32 cellular contexts compared by ENCODE assay signal in genomic region chr14:23428686-23429495, GRCh38. TPM values are rescaled to one million over a fixed set of nuclear protein-coding genes. Genes with fewer than 3 reads are reported as not detected.
"Had no signal": no experiment of that assay in that cellular context is flagged by ENCODE, and none has a peak within 500 bp of the region (broad histone marks: within the 10 kb centered on the region; RNA-seq: fewer than 3 reads in every experiment).

No MANE protein-coding gene starts in this region.

- H3K27me3 ChIP-seq: adrenal gland, body of pancreas, cardiac muscle cell, pancreas, testis, transverse colon, uterus had no signal

- H3K9me3 Mint-ChIP-seq: activated B cell treated with CpG ODN at 0.5 μM for 24 hours; activated CD8-positive, alpha-beta T cell treated with anti-CD3 and anti-CD28 coated beads for 36 hours; activated T-helper 2 cell treated with anti-CD3 and anti-CD28 coated beads, Interferon-gamma antibody, Interleukin-2, Interleukin-4, amounts not matched to agents 10 μg/mL and 5 μg/mL and 100 μg/mL, durations not matched to agents 14 hours and 24 hours and 36 hours; T-cell; T-helper 2 cell treated with Interferon-gamma antibody and Interleukin-4, amounts not matched to agents 5 μg/mL and 100 μg/mL, for 36 hours had no signal

- H3K27ac ChIP-seq: body of pancreas, cardiac muscle cell, pancreas, psoas muscle, testis, transverse colon, uterus had no signal

- H3K4me3 ChIP-seq: adrenal gland, body of pancreas, cardiac muscle cell, lung, pancreas, testis, transverse colon, uterus had no signal

- H3K36me3 Mint-ChIP-seq: activated naive CD8-positive, alpha-beta T cell; T-cell had no signal

- DNase-seq: activated B cell treated with CpG ODN at 0.5 μM for 24 hours; activated CD4-positive, alpha-beta T cell treated with anti-CD3 and anti-CD28 coated beads, Interleukin-2, amount 50 U/mL, for 1 hour; activated CD8-positive, alpha-beta T cell treated with anti-CD3 and anti-CD28 coated beads for 36 hours; activated naive CD4-positive, alpha-beta T cell treated with Interleukin-2 at 50 U/mL for 16 hours; activated T-cell treated with anti-CD3 and anti-CD28 coated beads, Interleukin-2, amount 50 U/mL, for 48 hours; adrenal gland; body of pancreas; cortex of kidney; nucleus accumbens; psoas muscle; stimulated activated CD4-positive, alpha-beta T cell treated with anti-CD3 and anti-CD28 coated beads, Interleukin-2, amount 100 ng/mL, for 48 hours; stimulated activated naive CD4-positive, alpha-beta T cell treated with Interleukin-2 at 50 U/mL for 16 hours; T-cell; testis; transverse colon had no signal

- H3K9me3 ChIP-seq: adrenal gland, body of pancreas, pancreas, psoas muscle, testis, transverse colon, uterus had no signal

- H3K4me3 Mint-ChIP-seq: activated B cell treated with CpG ODN at 0.5 μM for 24 hours; activated CD8-positive, alpha-beta T cell treated with anti-CD3 and anti-CD28 coated beads for 36 hours; activated naive CD8-positive, alpha-beta T cell; T-cell; T-helper 2 cell treated with Interferon-gamma antibody and Interleukin-4, amounts not matched to agents 5 μg/mL and 100 μg/mL, for 36 hours had no signal

- H3K4me1 ChIP-seq: adrenal gland, body of pancreas, pancreas, testis, transverse colon, uterus had no signal

- FAIRE-seq: endothelial cell of umbilical vein, pancreas had no signal

- ATAC-seq: activated CD8-positive, alpha-beta T cell treated with anti-CD3 and anti-CD28 coated beads for 36 hours; body of pancreas; left lobe of liver; pancreas; psoas muscle; T-cell had no signal

- H3K36me3 ChIP-seq: adrenal gland, cardiac muscle cell, pancreas, transverse colon, uterus had no signal

- H3K4me1 Mint-ChIP-seq: activated B cell treated with CpG ODN at 0.5 μM for 24 hours, T-cell had no signal

- H3K27me3 Mint-ChIP-seq: activated CD8-positive, alpha-beta T cell treated with anti-CD3 and anti-CD28 coated beads for 36 hours; activated naive CD8-positive, alpha-beta T cell had no signal

RNA-seq across cellular contexts. Expression of gene MYH7, which starts 6.6 kb away (rescaled TPM):
- total RNA-seq: activated B cell treated with CpG ODN at 0.5 μM for 24 hours; activated CD8-positive, alpha-beta T cell treated with anti-CD3 and anti-CD28 coated beads for 36 hours; activated T-helper 2 cell treated with anti-CD3 and anti-CD28 coated beads, Interferon-gamma antibody, Interleukin-2, Interleukin-4, amounts not matched to agents 10 μg/mL and 5 μg/mL and 100 μg/mL, durations not matched to agents 14 hours and 24 hours and 36 hours; aorta; endothelial cell of umbilical vein; fibroblast of lung; fibroblast of villous mesenchyme; kidney epithelial cell; left lobe of liver; T-cell had no signal
- polyA plus RNA-seq: endothelial cell of umbilical vein, fibroblast of lung had no signal

RNA-seq across cellular contexts. Expression of gene MYH6, which starts 20.8 kb away (rescaled TPM):
- total RNA-seq: activated B cell treated with CpG ODN at 0.5 μM for 24 hours; activated CD8-positive, alpha-beta T cell treated with anti-CD3 and anti-CD28 coated beads for 36 hours; aorta; endothelial cell of umbilical vein; fibroblast of lung; fibroblast of villous mesenchyme; kidney epithelial cell; left lobe of liver; mucosa of gallbladder; T-cell had no signal
- polyA plus RNA-seq: endothelial cell of umbilical vein, fibroblast of lung, neural cell had no signal

RNA-seq across cellular contexts. Expression of gene CMTM5, which starts 52.0 kb away (rescaled TPM):
- total RNA-seq: activated B cell treated with CpG ODN at 0.5 μM for 24 hours; activated CD8-positive, alpha-beta T cell treated with anti-CD3 and anti-CD28 coated beads for 36 hours; activated T-helper 2 cell treated with anti-CD3 and anti-CD28 coated beads, Interferon-gamma antibody, Interleukin-2, Interleukin-4, amounts not matched to agents 10 μg/mL and 5 μg/mL and 100 μg/mL, durations not matched to agents 14 hours and 24 hours and 36 hours; body of pancreas; endothelial cell of umbilical vein; fibroblast of villous mesenchyme; kidney epithelial cell; left lobe of liver; psoas muscle; T-cell had no signal
- polyA plus RNA-seq: endothelial cell of umbilical vein, neural cell had no signal

RNA-seq across cellular contexts. Expression of gene IL25, which starts 56.3 kb away (rescaled TPM):
- total RNA-seq: activated B cell treated with CpG ODN at 0.5 μM for 24 hours; activated CD8-positive, alpha-beta T cell treated with anti-CD3 and anti-CD28 coated beads for 36 hours; activated T-helper 2 cell treated with anti-CD3 and anti-CD28 coated beads, Interferon-gamma antibody, Interleukin-2, Interleukin-4, amounts not matched to agents 10 μg/mL and 5 μg/mL and 100 μg/mL, durations not matched to agents 14 hours and 24 hours and 36 hours; adrenal gland; aorta; body of pancreas; cardiac muscle cell; cerebellum; endothelial cell of umbilical vein; fibroblast of lung; fibroblast of villous mesenchyme; kidney epithelial cell; left lobe of liver; lung; mucosa of gallbladder; pancreas; psoas muscle; T-cell; transverse colon; uterus had no signal
- polyA plus RNA-seq: aorta, endothelial cell of umbilical vein, esophagus, fibroblast of lung, lung, neural cell, pancreas had no signal
